In the genomic region with DNA sequence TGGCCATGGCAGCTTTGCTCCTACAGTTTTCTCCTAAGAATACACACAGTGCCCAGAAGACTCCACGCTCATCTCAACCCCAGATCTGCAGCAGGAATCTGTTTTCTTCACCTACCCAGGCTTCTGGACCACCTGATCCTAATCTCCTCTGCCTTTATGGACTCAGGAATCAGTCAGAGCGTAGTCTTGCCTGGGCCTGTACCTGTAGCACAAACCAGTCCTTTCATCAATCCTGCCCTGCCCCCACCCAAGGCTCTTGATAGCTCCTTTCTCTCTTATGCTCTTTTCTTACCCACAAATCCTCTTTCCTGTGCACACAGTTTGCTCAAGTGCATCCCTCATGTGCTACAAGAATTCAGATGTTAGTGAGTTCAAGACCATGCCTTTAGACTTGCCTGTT, we compare ENCODE assay signal across 2 cellular contexts.
TF ChIP-seq lines count a peak whose summit lies in the region.

No MANE protein-coding gene starts in this region.

TF ChIP-seq in WTC11, 78 proteins besides CTCF, POLR2A, EP300 and RAD21 (continued from another document):
- TF ChIP-seq, protein P1, sequence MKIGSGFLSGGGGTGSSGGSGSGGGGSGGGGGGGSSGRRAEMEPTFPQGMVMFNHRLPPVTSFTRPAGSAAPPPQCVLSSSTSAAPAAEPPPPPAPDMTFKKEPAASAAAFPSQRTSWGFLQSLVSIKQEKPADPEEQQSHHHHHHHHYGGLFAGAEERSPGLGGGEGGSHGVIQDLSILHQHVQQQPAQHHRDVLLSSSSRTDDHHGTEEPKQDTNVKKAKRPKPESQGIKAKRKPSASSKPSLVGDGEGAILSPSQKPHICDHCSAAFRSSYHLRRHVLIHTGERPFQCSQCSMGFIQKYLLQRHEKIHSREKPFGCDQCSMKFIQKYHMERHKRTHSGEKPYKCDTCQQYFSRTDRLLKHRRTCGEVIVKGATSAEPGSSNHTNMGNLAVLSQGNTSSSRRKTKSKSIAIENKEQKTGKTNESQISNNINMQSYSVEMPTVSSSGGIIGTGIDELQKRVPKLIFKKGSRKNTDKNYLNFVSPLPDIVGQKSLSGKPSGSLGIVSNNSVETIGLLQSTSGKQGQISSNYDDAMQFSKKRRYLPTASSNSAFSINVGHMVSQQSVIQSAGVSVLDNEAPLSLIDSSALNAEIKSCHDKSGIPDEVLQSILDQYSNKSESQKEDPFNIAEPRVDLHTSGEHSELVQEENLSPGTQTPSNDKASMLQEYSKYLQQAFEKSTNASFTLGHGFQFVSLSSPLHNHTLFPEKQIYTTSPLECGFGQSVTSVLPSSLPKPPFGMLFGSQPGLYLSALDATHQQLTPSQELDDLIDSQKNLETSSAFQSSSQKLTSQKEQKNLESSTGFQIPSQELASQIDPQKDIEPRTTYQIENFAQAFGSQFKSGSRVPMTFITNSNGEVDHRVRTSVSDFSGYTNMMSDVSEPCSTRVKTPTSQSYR (CRISPR knock-in tag; IDR thresholded peaks at IDR 0.05) = 0 out of 2 replicates have a peak, but pooled peaks have one; percentile 36
- no peak for TF ChIP-seq NR2C2 (CRISPR knock-in tag; IDR thresholded peaks at IDR 0.05)

TF ChIP-seq in neural cell, 6 proteins besides CTCF, POLR2A, EP300 and RAD21 (continued from another document):
- TF ChIP-seq, protein P2, sequence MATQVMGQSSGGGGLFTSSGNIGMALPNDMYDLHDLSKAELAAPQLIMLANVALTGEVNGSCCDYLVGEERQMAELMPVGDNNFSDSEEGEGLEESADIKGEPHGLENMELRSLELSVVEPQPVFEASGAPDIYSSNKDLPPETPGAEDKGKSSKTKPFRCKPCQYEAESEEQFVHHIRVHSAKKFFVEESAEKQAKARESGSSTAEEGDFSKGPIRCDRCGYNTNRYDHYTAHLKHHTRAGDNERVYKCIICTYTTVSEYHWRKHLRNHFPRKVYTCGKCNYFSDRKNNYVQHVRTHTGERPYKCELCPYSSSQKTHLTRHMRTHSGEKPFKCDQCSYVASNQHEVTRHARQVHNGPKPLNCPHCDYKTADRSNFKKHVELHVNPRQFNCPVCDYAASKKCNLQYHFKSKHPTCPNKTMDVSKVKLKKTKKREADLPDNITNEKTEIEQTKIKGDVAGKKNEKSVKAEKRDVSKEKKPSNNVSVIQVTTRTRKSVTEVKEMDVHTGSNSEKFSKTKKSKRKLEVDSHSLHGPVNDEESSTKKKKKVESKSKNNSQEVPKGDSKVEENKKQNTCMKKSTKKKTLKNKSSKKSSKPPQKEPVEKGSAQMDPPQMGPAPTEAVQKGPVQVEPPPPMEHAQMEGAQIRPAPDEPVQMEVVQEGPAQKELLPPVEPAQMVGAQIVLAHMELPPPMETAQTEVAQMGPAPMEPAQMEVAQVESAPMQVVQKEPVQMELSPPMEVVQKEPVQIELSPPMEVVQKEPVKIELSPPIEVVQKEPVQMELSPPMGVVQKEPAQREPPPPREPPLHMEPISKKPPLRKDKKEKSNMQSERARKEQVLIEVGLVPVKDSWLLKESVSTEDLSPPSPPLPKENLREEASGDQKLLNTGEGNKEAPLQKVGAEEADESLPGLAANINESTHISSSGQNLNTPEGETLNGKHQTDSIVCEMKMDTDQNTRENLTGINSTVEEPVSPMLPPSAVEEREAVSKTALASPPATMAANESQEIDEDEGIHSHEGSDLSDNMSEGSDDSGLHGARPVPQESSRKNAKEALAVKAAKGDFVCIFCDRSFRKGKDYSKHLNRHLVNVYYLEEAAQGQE (IDR thresholded peaks at IDR 0.05; ENCODE audit: borderline replicate concordance) = no peak
